ENCODE assay signal across 9 cellular contexts in the genomic region with DNA sequence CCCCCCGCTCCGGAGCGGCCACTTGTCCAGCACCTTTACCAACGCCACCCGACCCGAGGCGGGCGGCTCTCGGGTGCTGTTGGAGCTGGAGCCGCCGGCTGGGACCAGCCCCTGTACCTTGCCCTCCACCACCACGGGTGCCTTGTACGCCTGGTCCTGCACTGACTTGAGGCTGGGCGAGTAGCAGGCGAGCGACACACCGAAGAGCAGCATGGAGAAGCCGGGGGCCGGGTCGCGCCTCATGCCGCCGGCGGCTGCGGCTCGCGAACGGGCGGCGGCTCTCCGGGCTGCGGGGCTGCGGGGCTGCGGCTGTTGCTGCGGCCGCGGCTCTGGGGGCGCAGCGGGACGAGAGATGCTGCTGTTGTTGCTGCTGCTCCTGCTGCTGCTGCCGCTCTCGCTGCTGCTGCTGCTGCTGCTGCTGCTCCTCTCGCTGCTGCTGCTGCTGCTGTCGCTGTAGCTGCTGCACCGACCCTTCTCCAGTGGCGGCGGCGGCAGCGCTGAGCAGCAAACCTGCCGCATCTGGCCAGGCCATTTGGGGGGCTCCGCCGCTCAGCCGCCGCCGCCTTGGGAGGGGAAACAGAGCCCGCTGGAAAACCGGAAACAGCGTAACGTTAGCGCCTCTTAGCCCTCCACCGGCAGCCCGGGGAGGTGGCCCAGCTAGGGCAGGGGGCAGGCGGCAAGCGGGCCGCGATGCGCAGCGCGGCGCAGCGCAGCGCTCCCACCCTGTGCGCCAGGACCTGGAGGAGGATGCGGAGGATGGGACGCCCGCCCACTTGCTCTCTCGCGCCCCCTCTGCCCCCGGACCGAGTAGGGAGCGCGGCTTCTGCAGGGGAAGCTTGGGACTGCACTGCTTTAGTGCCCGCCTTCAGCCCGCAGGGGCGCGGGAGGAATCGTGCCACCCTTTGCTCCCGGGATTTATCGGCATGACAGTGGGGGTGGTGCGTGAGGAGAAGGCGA. TPM values are rescaled to one million over a fixed set of nuclear protein-coding genes. Genes with fewer than 3 reads are reported as not detected.
A peak's percentile ranks its signal among the peaks of the same experiment; 100 is the strongest.
DNase-seq lines count a peak whose midpoint lies in the region; ATAC-seq, FAIRE-seq and TF ChIP-seq lines count a peak whose summit lies in the region.
"Had no signal": no experiment of that assay in that cellular context is flagged by ENCODE, and none has a peak within 500 bp of the region (broad histone marks: within the 10 kb centered on the region; RNA-seq: fewer than 3 reads in every experiment).

A gene (minus strand): TSS at position 749 of the 957 bp plus-strand sequence.

- H3K79me2 ChIP-seq in neural progenitor cell (ENCODE audit: low read depth) = no peaks in the 10 kb centered on the region

- BruUV-seq in Panc1 (replicated peaks; lab: Mats Ljungman, UMichigan) = no TSS peak

- H3K9me3 Mint-ChIP-seq in neural progenitor cell = no peaks in the 10 kb centered on the region

- CTCF ChIA-PET in Panc1 (lab: Charles Lee) = interaction anchor here (0.5 to 1.1 kb wide), 5 partner anchors 57 to 385 kb away, joined by 3 to 9 read pairs (median 4); no protein-coding TSS in a partner anchor

- POLR2A ChIA-PET in Panc1 (lab: Charles Lee) = interaction anchor here (0.5 kb wide), 1 partner anchor 605 kb away, joined by 4 read pairs; a partner anchor contains a TSS

- peak in 13 of 14 donors; percentile 32 to 82 (median 69) for DNase-seq in C1 segment of cervical spinal cord (lab: John Stamatoyannopoulos, UW)
- peak; percentile 64 for DNase-seq in Panc1 (ENCODE audit: low read depth, low spot score)
- peak; percentile 53 for DNase-seq in activated gamma-delta T cell treated with Interleukin-2 at 50 U/mL for 16 hours
- DNase-seq in frontal cortex (ENCODE audit: low spot score in 2 of 2) = peak; percentile 77 to 82
- peak; percentile 92 for DNase-seq in neural progenitor cell (ENCODE audit: low spot score)
- peak; percentile 28 to 47 for DNase-seq in tibial nerve (ENCODE audit: low spot score in 2 of 2)

- TF ChIP-seq POLR2A in tibial nerve (IDR thresholded peaks at IDR 0.05) = no peak

- FAIRE-seq in frontal cortex (lab: Jason Lieb, UNC) = no peak
- FAIRE-seq: TTC549 had no signal

- peak in 1 of 2 donors; percentile 16 for TF ChIP-seq EP300 in tibial nerve (IDR thresholded peaks at IDR 0.05)

- no peak within 1 kb of the TSS for H3K27ac Mint-ChIP-seq in neural progenitor cell

- no peaks in the 10 kb centered on the region for H3K36me3 Mint-ChIP-seq in neural progenitor cell

- peaks cover 32% of the 10 kb centered on the region for H3K4me1 Mint-ChIP-seq in neural progenitor cell

- in situ Hi-C loops in Panc1 (cut with HindIII; ENCODE audit: low pct_unique_long_range_greater_than_20kb, low sequenced_read_pairs) = no loop called here

- H3K4me1 ChIP-seq in Panc1 (ENCODE audit: control insufficient read depth, insufficient read depth, low read length) (peaks cover 26% of the 10 kb centered on the region), neural progenitor cell (peaks cover 40% of the 10 kb centered on the region), tibial nerve (peaks cover 0 to 49% (median 16%) of the 10 kb centered on the region in 4 donors)

- no peaks in the 10 kb centered on the region for H3K36me3 ChIP-seq in Panc1 (ENCODE audit: control insufficient read depth, insufficient read depth, low read length)
- no peaks in the 10 kb centered on the region for H3K36me3 ChIP-seq in neural progenitor cell
- H3K36me3 ChIP-seq in tibial nerve = no peaks in the 10 kb centered on the region

- H3K9me3 ChIP-seq in Panc1 (ENCODE audit: control insufficient read depth, insufficient read depth, low read depth, low read length) = no peaks in the 10 kb centered on the region
- no peaks in the 10 kb centered on the region for H3K9me3 ChIP-seq in neural progenitor cell (ENCODE audit: low read depth)
- H3K9me3 ChIP-seq in tibial nerve = no peaks in the 10 kb centered on the region

- H4K20me1 ChIP-seq in neural progenitor cell (ENCODE audit: low read depth) = peaks cover 31% of the 10 kb centered on the region

- 0 to 1% methylated on average over 32 to 64 of the region's 91 CpGs for WGBS in tibial nerve, 2 donors

- intact Hi-C loops in Panc1 (cut with micrococcal nuclease; ENCODE audit: unreplicated experiment) = no loop called here

- peaks cover 43% of the 10 kb centered on the region for H3F3A ChIP-seq in neural progenitor cell (ENCODE audit: low read depth)

- H3K27me3 ChIP-seq in Panc1 (ENCODE audit: control insufficient read depth, insufficient read depth, low read length) (no peaks in the 10 kb centered on the region), neural progenitor cell (peaks cover 91% of the 10 kb centered on the region), tibial nerve (peaks cover 0 to 6% of the 10 kb centered on the region in 2 donors)

- peak within 1 kb of the TSS; percentile 88 for H3K4me3 Mint-ChIP-seq in neural progenitor cell

- peak within 1 kb of the TSS; percentile 93 for H3K4me2 ChIP-seq in neural progenitor cell

- peak within 1 kb of the TSS; percentile 80 for H2AFZ ChIP-seq in neural progenitor cell (replicated peaks)

- peak within 1 kb of the TSS; percentile 82 to 89 for H3K4me3 ChIP-seq in Panc1 (ENCODE audit: low read depth in 2 of 2, low read length in 2 of 2)
- H3K4me3 ChIP-seq in neural progenitor cell = peak within 1 kb of the TSS; percentile 65
- peak within 1 kb of the TSS; percentile 59 to 80 (median 68) for H3K4me3 ChIP-seq in tibial nerve

- peaks cover 22% of the 10 kb centered on the region for H3K27me3 Mint-ChIP-seq in neural progenitor cell (ENCODE audit: insufficient read depth, low read depth)

- TF ChIP-seq CTCF in Panc1 (IDR thresholded peaks at IDR 0.05) (peak; percentile 84), neural progenitor cell (IDR thresholded peaks at IDR 0.05) (peak; percentile 57), tibial nerve (IDR thresholded peaks at IDR 0.05) (peak in 4 of 5 experiments; percentile 39 to 70 (median 56))

- H3K27ac ChIP-seq in Panc1 (ENCODE audit: low read length) (peak within 1 kb of the TSS; percentile 88), neural progenitor cell (no peak within 1 kb of the TSS), tibial nerve (peak within 1 kb of the TSS; percentile 41 to 84 (median 70))

- ATAC-seq in GM19324 (IDR thresholded peaks at IDR 0.05; ENCODE audit: low FRiP score, unreplicated experiment) (peak; percentile 59), HG03442 (IDR thresholded peaks at IDR 0.05; ENCODE audit: unreplicated experiment) (peak; percentile 63), Panc1 (peak; percentile 86)

- no peak within 1 kb of the TSS for H3K9ac ChIP-seq in neural progenitor cell

RNA-seq across cellular contexts. Expression of the gene that starts here (rescaled TPM):
- 20.2 TPM for total RNA-seq in Panc1 (2021; ENCODE audit: unreplicated experiment)
- 20.9 TPM for polyA plus RNA-seq in Panc1 (2012; ENCODE audit: insufficient read length)
- total RNA-seq in frontal cortex = 5.3 TPM
- 0.13 and 0.62 TPM in 2 replicates for total RNA-seq in neural progenitor cell (ENCODE audit: low replicate concordance)
- total RNA-seq in tibial nerve = 1 to 10 TPM; 2.0 to 5.1 (median 3.4) TPM

Comparison
In these comparisons a context has a peak if more than half of its experiments do, and no peak if none do; other contexts are left out.
1. Peak in DNase-seq, H3K4me3 ChIP-seq and H3K4me2 ChIP-seq in neural progenitor cell; RNA of the gene not detected or under 1 TPM.
2. DNase-seq: peak in every context shown above with its lines; median percentile 92 in neural progenitor cell; 80 in frontal cortex; 69 in C1 segment of cervical spinal cord; 64 in Panc1; 53 in activated gamma-delta T cell treated with Interleukin-2 at 50 U/mL for 16 hours; 38 in tibial nerve.